Comparison of ENCODE assay signal across 14 cellular contexts in the genomic region with DNA sequence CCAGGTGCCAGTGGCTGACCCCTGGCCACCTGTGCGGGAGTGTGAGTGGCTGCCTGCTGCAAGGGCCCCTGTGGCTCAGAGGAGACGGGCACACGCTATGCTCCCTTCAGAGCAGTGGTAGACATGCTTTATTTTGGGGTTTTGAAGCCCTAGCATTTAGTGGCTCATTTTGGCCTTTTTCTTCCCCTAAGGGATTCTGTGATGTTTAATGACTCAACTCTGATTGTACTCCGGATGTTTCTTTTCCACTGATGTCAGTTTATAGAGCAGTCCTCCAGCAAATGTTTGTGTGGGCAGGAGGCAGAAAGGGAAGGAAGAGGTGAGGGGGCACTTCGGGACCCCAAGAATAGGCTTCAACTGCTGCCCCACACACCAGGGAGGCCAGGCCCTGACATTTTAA.
DNase-seq lines count a peak whose midpoint lies in the region; ATAC-seq and TF ChIP-seq lines count a peak whose summit lies in the region.
"Had no signal": no experiment of that assay in that cellular context is flagged by ENCODE, and none has a peak within 500 bp of the region (broad histone marks: within the 10 kb centered on the region; RNA-seq: fewer than 3 reads in every experiment).

No MANE protein-coding gene starts in this region.

- H3K4me3 Mint-ChIP-seq in activated naive CD4-positive, alpha-beta T cell treated with anti-CD3 and anti-CD28 coated beads, Interleukin-2, amount 10 ng/mL, durations not matched to agents 7 days and 5 days: no peak overlapping the region
- H3K4me3 Mint-ChIP-seq: activated CD4-positive, alpha-beta T cell treated with anti-CD3 and anti-CD28 coated beads for 36 hours; activated T-helper 1 cell treated with anti-CD3 and anti-CD28 coated beads, Interleukin-12 subunit alpha, Interleukin-12 subunit beta, Interleukin-2, Interleukin-4 antibody, amounts not matched to agents 30 ng/mL and 10 ng/mL and 1 ng/mL, durations not matched to agents 14 hours and 24 hours and 36 hours; stimulated activated effector memory CD8-positive, alpha-beta T cell treated with anti-CD3 and anti-CD28 coated beads, Interleukin-12 subunit alpha, Interleukin-12 subunit beta, amount 100 ng/mL, for 72 hours had no signal

- H3K27ac Mint-ChIP-seq in activated naive CD4-positive, alpha-beta T cell treated with anti-CD3 and anti-CD28 coated beads, Interleukin-2, amount 10 ng/mL, durations not matched to agents 7 days and 5 days: no peak overlapping the region
- H3K27ac Mint-ChIP-seq: activated CD4-positive, alpha-beta T cell treated with anti-CD3 and anti-CD28 coated beads for 36 hours; activated T-helper 1 cell treated with anti-CD3 and anti-CD28 coated beads, Interleukin-12 subunit alpha, Interleukin-12 subunit beta, Interleukin-2, Interleukin-4 antibody, amounts not matched to agents 30 ng/mL and 10 ng/mL and 1 ng/mL, durations not matched to agents 14 hours and 24 hours and 36 hours; stimulated activated effector memory CD8-positive, alpha-beta T cell treated with anti-CD3 and anti-CD28 coated beads, Interleukin-12 subunit alpha, Interleukin-12 subunit beta, amount 100 ng/mL, for 72 hours had no signal

- intact Hi-C loops in psoas muscle (cut with DNase I): no loop called here

- H3K4me1 ChIP-seq in psoas muscle: peaks cover 53% of the 10 kb centered on the region

- H3K27me3 ChIP-seq in psoas muscle (ENCODE audit: insufficient read depth in 3 of 3, low read length in 2 of 3): no peaks in the 10 kb centered on the region

- H3K27ac ChIP-seq in psoas muscle: peak overlapping the region; percentile 86
- H3K27ac ChIP-seq: C4-2B had no signal

- 39 to 55% (median 42%) methylated on average over 5 of the region's 5 CpGs for WGBS in psoas muscle, 3 donors

- peaks cover 8% of the 10 kb centered on the region for H3K27me3 Mint-ChIP-seq in activated naive CD4-positive, alpha-beta T cell treated with anti-CD3 and anti-CD28 coated beads, Interleukin-2, amount 10 ng/mL, durations not matched to agents 7 days and 5 days
- H3K27me3 Mint-ChIP-seq: activated CD4-positive, alpha-beta T cell treated with anti-CD3 and anti-CD28 coated beads for 36 hours had no signal

- TF ChIP-seq CTCF in psoas muscle (IDR thresholded peaks at IDR 0.05): no peak

- ATAC-seq in psoas muscle: no peak
- no peak for ATAC-seq in HG03571 (IDR thresholded peaks at IDR 0.05; ENCODE audit: unreplicated experiment)
- ATAC-seq: activated CD4-positive, alpha-beta T cell treated with anti-CD3 and anti-CD28 coated beads for 36 hours; stimulated activated effector memory CD8-positive, alpha-beta T cell treated with anti-CD3 and anti-CD28 coated beads, Interleukin-12 subunit alpha, Interleukin-12 subunit beta, amount 100 ng/mL, for 72 hours had no signal

- no peaks in the 10 kb centered on the region for H3K36me3 Mint-ChIP-seq in activated naive CD4-positive, alpha-beta T cell treated with anti-CD3 and anti-CD28 coated beads, Interleukin-2, amount 10 ng/mL, durations not matched to agents 7 days and 5 days
- H3K36me3 Mint-ChIP-seq: stimulated activated effector memory CD8-positive, alpha-beta T cell treated with anti-CD3 and anti-CD28 coated beads, Interleukin-12 subunit alpha, Interleukin-12 subunit beta, amount 100 ng/mL, for 72 hours had no signal

- no peaks in the 10 kb centered on the region for H3K9me3 Mint-ChIP-seq in activated naive CD4-positive, alpha-beta T cell treated with anti-CD3 and anti-CD28 coated beads, Interleukin-2, amount 10 ng/mL, durations not matched to agents 7 days and 5 days
- H3K9me3 Mint-ChIP-seq: activated T-helper 1 cell treated with anti-CD3 and anti-CD28 coated beads, Interleukin-12 subunit alpha, Interleukin-12 subunit beta, Interleukin-2, Interleukin-4 antibody, amounts not matched to agents 30 ng/mL and 10 ng/mL and 1 ng/mL, durations not matched to agents 14 hours and 24 hours and 36 hours; stimulated activated effector memory CD8-positive, alpha-beta T cell treated with anti-CD3 and anti-CD28 coated beads, Interleukin-12 subunit alpha, Interleukin-12 subunit beta, amount 100 ng/mL, for 72 hours had no signal

- no peaks in the 10 kb centered on the region for H3K36me3 ChIP-seq in psoas muscle (ENCODE audit: insufficient read depth in 1 of 2, low read depth in 1 of 2)

- H3K9me3 ChIP-seq in psoas muscle: no peaks in the 10 kb centered on the region

- H3K4me3 ChIP-seq in psoas muscle: peak overlapping the region; percentile 4

- no peaks in the 10 kb centered on the region for H3K4me1 Mint-ChIP-seq in activated naive CD4-positive, alpha-beta T cell treated with anti-CD3 and anti-CD28 coated beads, Interleukin-2, amount 10 ng/mL, durations not matched to agents 7 days and 5 days
- H3K4me1 Mint-ChIP-seq: activated CD4-positive, alpha-beta T cell treated with anti-CD3 and anti-CD28 coated beads for 36 hours; stimulated activated effector memory CD8-positive, alpha-beta T cell treated with anti-CD3 and anti-CD28 coated beads, Interleukin-12 subunit alpha, Interleukin-12 subunit beta, amount 100 ng/mL, for 72 hours had no signal

- DNase-seq in COLO829 (ENCODE audit: low spot score) (peak; percentile 13), RPMI8226 (peak; percentile 63), dermis microvascular lymphatic vessel endothelial cell (ENCODE audit: low read depth in 2 of 2) (peak; percentile 7 to 36), psoas muscle (no peak), SIG-M5 treated with dmso at 0.1 percent for 504 hours (lab: John Stamatoyannopoulos, UW; ENCODE audit: unreplicated experiment) (no peak), middle frontal gyrus (ENCODE audit: extremely low spot score, low spot score) (no peak)
- no peak for DNase-seq in activated naive CD4-positive, alpha-beta T cell treated with anti-CD3 and anti-CD28 coated beads, Interleukin-2, amount 10 ng/mL, durations not matched to agents 7 days and 5 days
- DNase-seq: activated CD4-positive, alpha-beta T cell treated with anti-CD3 and anti-CD28 coated beads for 36 hours; nucleus accumbens; stimulated activated CD4-positive, alpha-beta T cell treated with anti-CD3 and anti-CD28 coated beads, Interleukin-1b, Interleukin-23, amount 100 ng/mL, for 48 hours had no signal

- CTCF ChIA-PET in activated naive CD4-positive, alpha-beta T cell treated with anti-CD3 and anti-CD28 coated beads, Interleukin-2, amount 10 ng/mL, durations not matched to agents 7 days and 5 days (lab: Charles Lee): no interaction called here

Comparison
In these comparisons a context has a peak if more than half of its experiments do, and no peak if none do; other contexts are left out.
1. DNase-seq: peak in COLO829 (single experiment), RPMI8226 (single experiment) and dermis microvascular lymphatic vessel endothelial cell (2 of 2); none in psoas muscle (0 of 2), SIG-M5 treated with dmso at 0.1 percent for 504 hours (single experiment), activated naive CD4-positive, alpha-beta T cell treated with anti-CD3 and anti-CD28 coated beads, Interleukin-2, amount 10 ng/mL, durations not matched to agents 7 days and 5 days (single experiment) and middle frontal gyrus (single experiment).